In genomic region chr3:167917969-167918368, GRCh38 we compare ENCODE assay signal across 34 cellular contexts.
"Had no signal": no experiment of that assay in that cellular context is flagged by ENCODE, and none has a peak within 500 bp of the region (broad histone marks: within the 10 kb centered on the region; RNA-seq: fewer than 3 reads in every experiment).

No MANE protein-coding gene starts in this region.

- H3K4me1 ChIP-seq: ascending aorta, Peyer's patch, SJSA1 had no signal

- H3K36me3 ChIP-seq: ascending aorta, cardiac muscle cell, MG63, Peyer's patch, SJSA1, WERI-Rb-1 had no signal

- H3K4me3 Mint-ChIP-seq: activated CD4-positive, alpha-beta memory T cell treated with anti-CD3 and anti-CD28 coated beads, Interleukin-2, amount 10 ng/mL, durations not matched to agents 7 days and 5 days; activated naive CD4-positive, alpha-beta T cell treated with anti-CD3 and anti-CD28 coated beads, Interleukin-2, amount 50 U/mL, for 24 hours; activated naive CD8-positive, alpha-beta T cell treated with anti-CD3 and anti-CD28 coated beads, Interleukin-2, amount 10 ng/mL, durations not matched to agents 7 days and 5 days; activated T-cell treated with anti-CD3 and anti-CD28 coated beads, Interleukin-2, amount 50 U/mL, for 72 hours; activated T-helper 17 cell treated with anti-CD3 and anti-CD28 coated beads, Interleukin-2, amount 50 U/mL, for 72 hours; central memory CD8-positive, alpha-beta T cell; T-cell; T-helper 17 cell had no signal

- H3K9me3 ChIP-seq: ascending aorta, MG63, Peyer's patch, SJSA1 had no signal

- ATAC-seq: activated T-cell treated with anti-CD3 and anti-CD28 coated beads, Interleukin-2, amount 50 U/mL, for 72 hours; activated T-helper 17 cell treated with anti-CD3 and anti-CD28 coated beads, Interleukin-2, amount 50 U/mL, for 72 hours; PC-3; T-cell; T-helper 17 cell had no signal

- H3K36me3 Mint-ChIP-seq: activated naive CD4-positive, alpha-beta T cell treated with anti-CD3 and anti-CD28 coated beads, Interleukin-2, amount 50 U/mL, for 24 hours; activated naive CD8-positive, alpha-beta T cell treated with anti-CD3 and anti-CD28 coated beads, Interleukin-2, amount 10 ng/mL, durations not matched to agents 7 days and 5 days; T-cell had no signal

- H3K27ac ChIP-seq: ascending aorta, cardiac muscle cell, Peyer's patch, SJSA1, WERI-Rb-1 had no signal

- DNase-seq: activated CD4-positive, alpha-beta memory T cell treated with anti-CD3 and anti-CD28 coated beads, Interleukin-2, amount 10 ng/mL, durations not matched to agents 7 days and 5 days; activated CD4-positive, alpha-beta T cell treated with anti-CD3 and anti-CD28 coated beads for 1 hour; activated CD4-positive, alpha-beta T cell treated with anti-CD3 and anti-CD28 coated beads for 48 hours; activated CD4-positive, CD25-positive, alpha-beta regulatory T cell; activated gamma-delta T cell; activated naive CD4-positive, alpha-beta T cell treated with Interleukin-2 at 50 U/mL for 16 hours; activated naive CD8-positive, alpha-beta T cell treated with anti-CD3 and anti-CD28 coated beads, Interleukin-2, amount 10 ng/mL, durations not matched to agents 7 days and 5 days; activated T-cell treated with anti-CD3 and anti-CD28 coated beads, Interleukin-2, amount 50 U/mL, for 1 hour; activated T-cell treated with anti-CD3 and anti-CD28 coated beads, Interleukin-2, amount 50 U/mL, for 72 hours; amygdala; Kasumi-1; KG1; MG63; NCI-H1048; NCI-H146; NCI-H187; NCI-H2029 treated with DMSO at 0.1 percent for 48 hours; NCI-H345; NCI-H524 treated with DMSO at 0.1 percent for 48 hours; NCI-H748 treated with DMSO at 0.1 percent for 48 hours; NK-92 treated with Interleukin-12 subunit alpha and Interleukin-12 subunit beta, amount 100 ng/mL, for 24 hours; PC-3; Peyer's patch; RPMI8226; SHP77 treated with DMSO at 0.1 percent for 48 hours; T-cell; T-helper 17 cell; WERI-Rb-1 had no signal

- H3K4me3 ChIP-seq: ascending aorta, cardiac muscle cell, MG63, Peyer's patch, SJSA1 had no signal

- H3K27ac Mint-ChIP-seq: activated CD4-positive, alpha-beta memory T cell treated with anti-CD3 and anti-CD28 coated beads, Interleukin-2, amount 10 ng/mL, durations not matched to agents 7 days and 5 days; activated naive CD4-positive, alpha-beta T cell treated with anti-CD3 and anti-CD28 coated beads, Interleukin-2, amount 50 U/mL, for 24 hours; activated naive CD8-positive, alpha-beta T cell treated with anti-CD3 and anti-CD28 coated beads, Interleukin-2, amount 10 ng/mL, durations not matched to agents 7 days and 5 days; activated T-cell treated with anti-CD3 and anti-CD28 coated beads, Interleukin-2, amount 50 U/mL, for 72 hours; activated T-helper 17 cell treated with anti-CD3 and anti-CD28 coated beads, Interleukin-2, amount 50 U/mL, for 72 hours; T-cell; T-helper 17 cell had no signal

- H3K4me1 Mint-ChIP-seq: activated CD4-positive, alpha-beta memory T cell treated with anti-CD3 and anti-CD28 coated beads, Interleukin-2, amount 10 ng/mL, durations not matched to agents 7 days and 5 days; activated naive CD4-positive, alpha-beta T cell treated with anti-CD3 and anti-CD28 coated beads, Interleukin-2, amount 50 U/mL, for 24 hours; activated naive CD8-positive, alpha-beta T cell treated with anti-CD3 and anti-CD28 coated beads, Interleukin-2, amount 10 ng/mL, durations not matched to agents 7 days and 5 days; activated T-helper 17 cell treated with anti-CD3 and anti-CD28 coated beads, Interleukin-2, amount 50 U/mL, for 72 hours; central memory CD8-positive, alpha-beta T cell; T-cell; T-helper 17 cell had no signal

- H3K27me3 Mint-ChIP-seq: activated CD4-positive, alpha-beta memory T cell treated with anti-CD3 and anti-CD28 coated beads, Interleukin-2, amount 10 ng/mL, durations not matched to agents 7 days and 5 days; activated T-helper 17 cell treated with anti-CD3 and anti-CD28 coated beads, Interleukin-2, amount 50 U/mL, for 72 hours; central memory CD8-positive, alpha-beta T cell; T-cell had no signal

- H3K9me3 Mint-ChIP-seq: activated CD4-positive, alpha-beta memory T cell treated with anti-CD3 and anti-CD28 coated beads, Interleukin-2, amount 10 ng/mL, durations not matched to agents 7 days and 5 days; activated naive CD4-positive, alpha-beta T cell treated with anti-CD3 and anti-CD28 coated beads, Interleukin-2, amount 50 U/mL, for 24 hours; activated naive CD8-positive, alpha-beta T cell treated with anti-CD3 and anti-CD28 coated beads, Interleukin-2, amount 10 ng/mL, durations not matched to agents 7 days and 5 days; activated T-cell treated with anti-CD3 and anti-CD28 coated beads, Interleukin-2, amount 50 U/mL, for 72 hours; activated T-helper 17 cell treated with anti-CD3 and anti-CD28 coated beads, Interleukin-2, amount 50 U/mL, for 72 hours; central memory CD8-positive, alpha-beta T cell; T-cell had no signal
